ENCODE assay signal across 10 cellular contexts in the genomic region with DNA sequence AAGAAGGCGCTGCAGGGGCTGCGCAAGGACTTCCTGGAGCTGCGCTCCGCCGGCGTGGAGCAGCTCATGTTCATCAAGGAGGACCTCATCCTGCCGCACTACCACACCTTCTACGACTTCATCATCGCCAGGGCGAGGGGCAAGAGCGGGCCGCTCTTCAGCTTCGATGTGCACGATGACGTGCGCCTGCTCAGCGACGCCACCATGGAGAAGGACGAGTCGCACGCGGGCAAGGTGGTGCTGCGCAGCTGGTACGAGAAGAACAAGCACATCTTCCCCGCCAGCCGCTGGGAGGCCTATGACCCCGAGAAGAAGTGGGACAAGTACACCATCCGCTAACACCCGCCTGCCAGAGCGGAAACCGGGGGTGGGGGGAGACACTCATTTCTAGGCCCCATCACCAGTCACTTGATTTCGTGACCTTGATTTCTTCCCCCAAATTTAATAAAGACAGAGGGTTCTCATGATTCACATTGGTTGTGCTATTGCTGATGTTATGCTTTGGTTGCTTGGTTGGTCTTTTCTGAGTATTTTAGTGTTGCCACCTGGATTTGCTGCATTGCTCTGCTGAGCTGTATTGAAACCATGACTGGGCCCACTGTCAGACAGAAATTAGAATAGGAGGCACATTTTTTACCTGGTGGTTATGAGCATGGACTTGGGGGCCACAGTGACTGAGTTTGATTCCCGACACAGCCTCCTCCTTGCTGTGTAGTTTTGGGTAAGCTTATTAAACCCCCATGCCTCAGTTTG. TPM values are rescaled to one million over a fixed set of nuclear protein-coding genes. Genes with fewer than 3 reads are reported as not detected.
A peak's percentile ranks its signal among the peaks of the same experiment; 100 is the strongest.
DNase-seq lines count a peak whose midpoint lies in the region; ATAC-seq and TF ChIP-seq lines count a peak whose summit lies in the region.
"Had no signal": no experiment of that assay in that cellular context is flagged by ENCODE, and none has a peak within 500 bp of the region (broad histone marks: within the 10 kb centered on the region; RNA-seq: fewer than 3 reads in every experiment).

No MANE protein-coding gene starts in this region.

- TF ChIP-seq CTCF in GM23338 (conservative IDR thresholded peaks at IDR 0.05; ENCODE audit: low read depth in 2 of 2) (no peak), fibroblast of pulmonary artery (IDR thresholded peaks at IDR 0.05; ENCODE audit: low read length, missing control alignments) (no peak)
- no peak for TF ChIP-seq CTCF in activated CD8-positive, alpha-beta T cell treated with anti-CD3 and anti-CD28 coated beads for 36 hours (IDR thresholded peaks at IDR 0.05)

- ATAC-seq in GM23338 (no peak), HG03159 (IDR thresholded peaks at IDR 0.05; ENCODE audit: unreplicated experiment) (no peak)
- ATAC-seq in activated CD8-positive, alpha-beta T cell treated with anti-CD3 and anti-CD28 coated beads for 36 hours = peak; percentile 32
- ATAC-seq: esophagus mucosa had no signal

- CTCF ChIA-PET in activated CD8-positive, alpha-beta T cell treated with anti-CD3 and anti-CD28 coated beads for 36 hours (lab: Charles Lee) = interaction anchor here (0.8 to 5.4 kb wide), 13 partner anchors 10 to 170 kb away, joined by 3 to 33 read pairs (median 6); a partner anchor contains a TSS

- H3K27me3 ChIP-seq in GM23338 (ENCODE audit: insufficient read depth) = 0 out of 2 replicates have a peak, but pooled peaks cover 5% of the 10 kb centered on the region

- H3K4me3 ChIP-seq in GM23338 (no peak overlapping the region), fibroblast of pulmonary artery (replicated peaks; ENCODE audit: low read depth, low read length) (peak overlapping the region; percentile 51)

- peak overlapping the region; percentile 76; the same call in 2 of the 3 replicates for H3K4me3 Mint-ChIP-seq in GM23338
- peak overlapping the region; percentile 21 for H3K4me3 Mint-ChIP-seq in activated CD8-positive, alpha-beta T cell treated with anti-CD3 and anti-CD28 coated beads for 36 hours

- H4K20me1 ChIP-seq in GM23338 (replicated peaks; ENCODE audit: insufficient read depth) = no peaks in the 10 kb centered on the region

- POLR2A ChIA-PET in activated CD8-positive, alpha-beta T cell treated with anti-CD3 and anti-CD28 coated beads for 36 hours (lab: Charles Lee) = no interaction called here

- no peak overlapping the region for H3K27ac ChIP-seq in GM23338 (ENCODE audit: low read depth)

- no peaks in the 10 kb centered on the region for H3K9me3 Mint-ChIP-seq in GM23338
- peaks cover 2% of the 10 kb centered on the region for H3K9me3 Mint-ChIP-seq in activated CD8-positive, alpha-beta T cell treated with anti-CD3 and anti-CD28 coated beads for 36 hours

- H2AFZ ChIP-seq in GM23338 = no peak overlapping the region

- DNase-seq in GM23338 (ENCODE audit: low spot score) (no peak), fibroblast of pulmonary artery (ENCODE audit: low read depth) (no peak), DMS53 (lab: John Stamatoyannopoulos, UW) (no peak), NCI-H2107 (lab: John Stamatoyannopoulos, UW) (no peak), DMS114 treated with DMSO at 0.1 percent for 48 hours (lab: John Stamatoyannopoulos, UW; ENCODE audit: unreplicated experiment) (no peak)
- DNase-seq in activated CD8-positive, alpha-beta T cell treated with anti-CD3 and anti-CD28 coated beads for 36 hours = peak; percentile 60
- peak; percentile 24 for DNase-seq in stimulated activated CD8-positive, alpha-beta memory T cell treated with anti-CD3 and anti-CD28 coated beads, Interleukin-4, amount 100 ng/mL, for 24 hours (ENCODE audit: low read depth)

- peaks cover 10% of the 10 kb centered on the region for H3K27me3 Mint-ChIP-seq in GM23338 (ENCODE audit: insufficient read depth, low read depth, poor library complexity)
- H3K27me3 Mint-ChIP-seq in activated CD8-positive, alpha-beta T cell treated with anti-CD3 and anti-CD28 coated beads for 36 hours = no peaks in the 10 kb centered on the region

- no peak overlapping the region for H3K4me2 ChIP-seq in GM23338

- H3F3A ChIP-seq in GM23338 (replicated peaks; ENCODE audit: low read depth) = no peaks in the 10 kb centered on the region

- peaks cover 6% of the 10 kb centered on the region; the same call in 2 of the 3 replicates for H3K4me1 Mint-ChIP-seq in GM23338
- peaks cover 20% of the 10 kb centered on the region for H3K4me1 Mint-ChIP-seq in activated CD8-positive, alpha-beta T cell treated with anti-CD3 and anti-CD28 coated beads for 36 hours (ENCODE audit: low read depth)

- no peaks in the 10 kb centered on the region for H3K36me3 ChIP-seq in GM23338 (ENCODE audit: insufficient read depth)

- H3K27ac Mint-ChIP-seq in GM23338 = no peak overlapping the region
- H3K27ac Mint-ChIP-seq in activated CD8-positive, alpha-beta T cell treated with anti-CD3 and anti-CD28 coated beads for 36 hours = peak overlapping the region; percentile 42

- no peaks in the 10 kb centered on the region for H3K79me2 ChIP-seq in GM23338 (replicated peaks; ENCODE audit: insufficient read depth)

- H3K36me3 Mint-ChIP-seq in GM23338 (ENCODE audit: low read depth) = peaks cover 11% of the 10 kb centered on the region; the same call in 1 of the 3 replicates
- H3K36me3 Mint-ChIP-seq in activated CD8-positive, alpha-beta T cell treated with anti-CD3 and anti-CD28 coated beads for 36 hours (ENCODE audit: low read depth) = peaks cover 7% of the 10 kb centered on the region

- no peaks in the 10 kb centered on the region for H3K9me2 ChIP-seq in GM23338 (ENCODE audit: insufficient read depth)

- H3K4me1 ChIP-seq in GM23338 (ENCODE audit: insufficient read depth) = peaks cover 4% of the 10 kb centered on the region; the same call in 1 of the 2 replicates

- intact Hi-C loops in activated CD8-positive, alpha-beta T cell treated with anti-CD3 and anti-CD28 coated beads for 36 hours (cut with micrococcal nuclease) = no loop called here

TF ChIP-seq in GM23338, 12 proteins besides CTCF, POLR2A, EP300 and RAD21:
- TF ChIP-seq CREB1 (CRISPR knock-in tag; IDR thresholded peaks at IDR 0.05; ENCODE audit: low read depth) = no peak

RNA-seq across cellular contexts. Expression of gene FAM50B, which starts 1.5 kb away (rescaled TPM):
- 4.3 and 4.4 TPM in 2 replicates for total RNA-seq in GM23338 (2014; rRNA removed; shearing (Covaris generic))
- polyA plus RNA-seq in GM23338 (2016; fragmentation: Nextera tagmentation; extraction: Ambion mirVana) = 3.3 and 4.8 TPM in 2 replicates
- total RNA-seq in activated CD8-positive, alpha-beta T cell treated with anti-CD3 and anti-CD28 coated beads for 36 hours = 1 to 10 TPM; 5.2 to 6.0 TPM
- total RNA-seq: HT1080 had no signal

Comparison
In these comparisons a context has a peak if more than half of its experiments do, and no peak if none do; other contexts are left out.
1. DNase-seq: peak in activated CD8-positive, alpha-beta T cell treated with anti-CD3 and anti-CD28 coated beads for 36 hours (single experiment) and stimulated activated CD8-positive, alpha-beta memory T cell treated with anti-CD3 and anti-CD28 coated beads, Interleukin-4, amount 100 ng/mL, for 24 hours (single experiment); none in GM23338 (single experiment), fibroblast of pulmonary artery (single experiment), DMS53 (single experiment), NCI-H2107 (single experiment) and DMS114 treated with DMSO at 0.1 percent for 48 hours (single experiment).